In genomic region chr21:39441502-39442475, GRCh38 we compare ENCODE assay signal across 8 cellular contexts. TPM values are rescaled to one million over a fixed set of nuclear protein-coding genes. Genes with fewer than 3 reads are reported as not detected.
DNase-seq lines count a peak whose midpoint lies in the region; ATAC-seq lines count a peak whose summit lies in the region.

No MANE protein-coding gene starts in this region.

- H3K4me1 Mint-ChIP-seq in activated CD8-positive, alpha-beta memory T cell treated with anti-CD3 and anti-CD28 coated beads, Interleukin-2, amount 10 ng/mL, durations not matched to agents 7 days and 5 days: peaks cover 17% of the 10 kb centered on the region
- H3K4me1 Mint-ChIP-seq in activated T-cell treated with anti-CD3 and anti-CD28 coated beads, Interleukin-2, amount 50 U/mL, for 72 hours (ENCODE audit: low read depth): peaks cover 14% of the 10 kb centered on the region

- CTCF ChIA-PET in activated CD8-positive, alpha-beta memory T cell treated with anti-CD3 and anti-CD28 coated beads, Interleukin-2, amount 10 ng/mL, durations not matched to agents 7 days and 5 days (lab: Charles Lee): interaction anchor here (0.9 to 1.6 kb wide), 7 partner anchors 14 to 259 kb away, joined by 3 to 7 read pairs (median 4); no protein-coding TSS in a partner anchor

- peak; percentile 29 for ATAC-seq in activated CD8-positive, alpha-beta memory T cell treated with anti-CD3 and anti-CD28 coated beads, Interleukin-2, amount 10 ng/mL, durations not matched to agents 7 days and 5 days
- peak; percentile 26 for ATAC-seq in HG02798 (IDR thresholded peaks at IDR 0.05; ENCODE audit: poor library complexity, unreplicated experiment)
- peak; percentile 24 to 40 for ATAC-seq in activated T-cell treated with anti-CD3 and anti-CD28 coated beads, Interleukin-2, amount 50 U/mL, for 72 hours (replicated peaks in 1 of 2)
- no peak for ATAC-seq in HG03108 (IDR thresholded peaks at IDR 0.05; ENCODE audit: unreplicated experiment)

- peak; percentile 64 for DNase-seq in activated CD8-positive, alpha-beta memory T cell treated with anti-CD3 and anti-CD28 coated beads, Interleukin-2, amount 10 ng/mL, durations not matched to agents 7 days and 5 days
- no peak for DNase-seq in activated CD8-positive, alpha-beta memory T cell treated with anti-CD3 and anti-CD28 coated beads for 24 hours
- peak; percentile 12 for DNase-seq in NCI-H526 treated with DMSO at 0.1 percent for 48 hours (lab: John Stamatoyannopoulos, UW)
- peak; percentile 44 to 53 for DNase-seq in activated T-cell treated with anti-CD3 and anti-CD28 coated beads, Interleukin-2, amount 50 U/mL, for 72 hours
- DNase-seq in hepatic stellate cell (ENCODE audit: low spot score): peak; percentile 53
- DNase-seq in stimulated activated CD8-positive, alpha-beta memory T cell treated with anti-CD3 and anti-CD28 coated beads, Interleukin-12 subunit alpha, Interleukin-12 subunit beta, amount 100 ng/mL, for 1 hour (ENCODE audit: low read depth): peak; percentile 20

- no peak overlapping the region for H3K27ac Mint-ChIP-seq in activated CD8-positive, alpha-beta memory T cell treated with anti-CD3 and anti-CD28 coated beads, Interleukin-2, amount 10 ng/mL, durations not matched to agents 7 days and 5 days
- no peak overlapping the region for H3K27ac Mint-ChIP-seq in activated T-cell treated with anti-CD3 and anti-CD28 coated beads, Interleukin-2, amount 50 U/mL, for 72 hours

- H3K9me3 Mint-ChIP-seq in activated CD8-positive, alpha-beta memory T cell treated with anti-CD3 and anti-CD28 coated beads, Interleukin-2, amount 10 ng/mL, durations not matched to agents 7 days and 5 days (ENCODE audit: low read depth): no peaks in the 10 kb centered on the region
- H3K9me3 Mint-ChIP-seq in activated T-cell treated with anti-CD3 and anti-CD28 coated beads, Interleukin-2, amount 50 U/mL, for 72 hours: no peaks in the 10 kb centered on the region

- no peak overlapping the region for H3K4me3 Mint-ChIP-seq in activated CD8-positive, alpha-beta memory T cell treated with anti-CD3 and anti-CD28 coated beads, Interleukin-2, amount 10 ng/mL, durations not matched to agents 7 days and 5 days
- H3K4me3 Mint-ChIP-seq in activated T-cell treated with anti-CD3 and anti-CD28 coated beads, Interleukin-2, amount 50 U/mL, for 72 hours: no peak overlapping the region

- H3K27me3 Mint-ChIP-seq in activated CD8-positive, alpha-beta memory T cell treated with anti-CD3 and anti-CD28 coated beads, Interleukin-2, amount 10 ng/mL, durations not matched to agents 7 days and 5 days: peaks cover 33% of the 10 kb centered on the region
- peaks cover 49% of the 10 kb centered on the region for H3K27me3 Mint-ChIP-seq in activated T-cell treated with anti-CD3 and anti-CD28 coated beads, Interleukin-2, amount 50 U/mL, for 72 hours (ENCODE audit: low read depth)

- no peaks in the 10 kb centered on the region for H3K36me3 Mint-ChIP-seq in activated CD8-positive, alpha-beta memory T cell treated with anti-CD3 and anti-CD28 coated beads, Interleukin-2, amount 10 ng/mL, durations not matched to agents 7 days and 5 days
- no peaks in the 10 kb centered on the region for H3K36me3 Mint-ChIP-seq in activated T-cell treated with anti-CD3 and anti-CD28 coated beads, Interleukin-2, amount 50 U/mL, for 72 hours (ENCODE audit: insufficient read depth in 2 of 2)

RNA-seq across cellular contexts. Expression of gene LCA5L, which starts 3.8 kb away (rescaled TPM):
- not detected for total RNA-seq in activated CD8-positive, alpha-beta memory T cell treated with anti-CD3 and anti-CD28 coated beads, Interleukin-2, amount 10 ng/mL, durations not matched to agents 7 days and 5 days
- total RNA-seq in activated T-cell treated with anti-CD3 and anti-CD28 coated beads, Interleukin-2, amount 50 U/mL, for 72 hours: under 1 TPM in 1 of 2 donors, not detected in 1; 0.31 TPM

RNA-seq across cellular contexts. Expression of gene SH3BGR, which starts 10.0 kb away (rescaled TPM):
- total RNA-seq in activated CD8-positive, alpha-beta memory T cell treated with anti-CD3 and anti-CD28 coated beads, Interleukin-2, amount 10 ng/mL, durations not matched to agents 7 days and 5 days: 1 to 10 TPM in 1 of 2 experiments, under 1 TPM in 1; 0.93 to 1.9 TPM
- 1 to 10 TPM; 2.4 to 4.0 TPM for total RNA-seq in activated T-cell treated with anti-CD3 and anti-CD28 coated beads, Interleukin-2, amount 50 U/mL, for 72 hours
